In the genomic region with DNA sequence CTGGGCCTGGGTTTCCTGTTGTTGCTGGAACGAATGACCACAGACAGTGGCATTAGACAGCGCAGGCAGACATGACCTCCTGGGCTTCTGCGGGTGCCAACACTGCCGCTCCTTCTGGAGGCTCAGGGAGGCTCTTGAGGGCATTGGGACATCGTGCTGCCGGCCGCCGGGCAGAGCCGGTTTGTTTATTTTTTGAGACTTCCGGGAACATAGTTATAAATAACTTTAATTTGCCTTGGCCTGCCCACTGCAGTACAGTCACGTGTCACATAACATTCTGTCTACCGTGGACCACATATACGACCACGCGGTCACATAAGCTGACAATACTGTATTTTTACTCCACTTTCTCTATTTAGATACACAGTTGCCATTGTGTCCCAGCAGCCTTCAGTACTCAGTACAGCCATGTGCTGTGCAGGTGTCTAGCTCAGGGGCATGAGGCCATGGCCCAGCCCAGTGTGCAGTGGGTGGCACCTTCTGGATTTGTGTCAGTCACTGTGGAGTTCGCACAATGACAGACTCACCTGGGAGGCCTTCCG, we compare ENCODE assay signal across 9 cellular contexts. TPM values are rescaled to one million over a fixed set of nuclear protein-coding genes. Genes with fewer than 3 reads are reported as not detected.
DNase-seq lines count a peak whose midpoint lies in the region; ATAC-seq and TF ChIP-seq lines count a peak whose summit lies in the region.
"Had no signal": no experiment of that assay in that cellular context is flagged by ENCODE, and none has a peak within 500 bp of the region (broad histone marks: within the 10 kb centered on the region; RNA-seq: fewer than 3 reads in every experiment).

No MANE protein-coding gene starts in this region.

- intact Hi-C loops in left ventricle myocardium inferior (cut with micrococcal nuclease) (no loop called here), CD14-positive monocyte (cut with micrococcal nuclease) (no loop called here)

- DNase-seq in SK-N-MC (ENCODE audit: low read depth, low spot score): no peak
- DNase-seq in left ventricle myocardium inferior: no peak
- no peak for DNase-seq in stimulated activated effector memory CD8-positive, alpha-beta T cell treated with anti-CD3 and anti-CD28 coated beads, Interleukin-12 subunit alpha, Interleukin-12 subunit beta, amount 100 ng/mL, for 72 hours (ENCODE audit: low spot score in 2 of 2)
- DNase-seq in middle frontal gyrus (ENCODE audit: extremely low spot score, low spot score): no peak
- DNase-seq in CD14-positive monocyte (ENCODE audit: low spot score): no peak
- no peak for DNase-seq in activated CD4-positive, alpha-beta T cell treated with anti-CD3 and anti-CD28 coated beads for 4 hours
- DNase-seq: NCI-H1105 had no signal

- no peaks in the 10 kb centered on the region for H3K27me3 ChIP-seq in left ventricle myocardium inferior (ENCODE audit: low read depth)

- H3K4me1 ChIP-seq in left ventricle myocardium inferior: peaks cover 76% of the 10 kb centered on the region

- no peak overlapping the region for H3K4me3 Mint-ChIP-seq in stimulated activated effector memory CD8-positive, alpha-beta T cell treated with anti-CD3 and anti-CD28 coated beads, Interleukin-12 subunit alpha, Interleukin-12 subunit beta, amount 100 ng/mL, for 72 hours
- H3K4me3 Mint-ChIP-seq in CD14-positive monocyte: no peak overlapping the region

- no peak for ATAC-seq in stimulated activated effector memory CD8-positive, alpha-beta T cell treated with anti-CD3 and anti-CD28 coated beads, Interleukin-12 subunit alpha, Interleukin-12 subunit beta, amount 100 ng/mL, for 72 hours
- ATAC-seq in GM21528 (IDR thresholded peaks at IDR 0.05; ENCODE audit: low FRiP score, unreplicated experiment): no peak

- H3K4me3 ChIP-seq in SK-N-MC: no peak overlapping the region
- H3K4me3 ChIP-seq in left ventricle myocardium inferior: peak overlapping the region; percentile 56

- H3K9me3 ChIP-seq in SK-N-MC (ENCODE audit: low read depth, low read length): no peaks in the 10 kb centered on the region
- no peaks in the 10 kb centered on the region for H3K9me3 ChIP-seq in left ventricle myocardium inferior (replicated peaks)

- H3K9ac ChIP-seq in SK-N-MC (ENCODE audit: insufficient read length): no peak overlapping the region

- TF ChIP-seq POLR2A in GM15510 (IDR thresholded peaks at IDR 0.05; ENCODE audit: borderline replicate concordance, extremely low read depth, insufficient read length): peak; percentile 36

- H3K27me3 Mint-ChIP-seq in CD14-positive monocyte (ENCODE audit: low read depth in 3 of 3): no peaks in the 10 kb centered on the region

- peak overlapping the region; percentile 54 for H3K27ac Mint-ChIP-seq in stimulated activated effector memory CD8-positive, alpha-beta T cell treated with anti-CD3 and anti-CD28 coated beads, Interleukin-12 subunit alpha, Interleukin-12 subunit beta, amount 100 ng/mL, for 72 hours
- peak overlapping the region in 3 of 7 donors; percentile 25 to 63 (median 32) for H3K27ac Mint-ChIP-seq in CD14-positive monocyte

- H3K36me3 Mint-ChIP-seq in stimulated activated effector memory CD8-positive, alpha-beta T cell treated with anti-CD3 and anti-CD28 coated beads, Interleukin-12 subunit alpha, Interleukin-12 subunit beta, amount 100 ng/mL, for 72 hours: peaks cover 71% of the 10 kb centered on the region
- peaks cover 34 to 85% of the 10 kb centered on the region in 2 donors for H3K36me3 Mint-ChIP-seq in CD14-positive monocyte

- H3K36me3 ChIP-seq in SK-N-MC (ENCODE audit: insufficient read depth, low read length) (peaks cover 24% of the 10 kb centered on the region; the same call in 1 of the 2 replicates), left ventricle myocardium inferior (peaks cover 62% of the 10 kb centered on the region)

- peaks cover 26% of the 10 kb centered on the region for H3K4me1 Mint-ChIP-seq in stimulated activated effector memory CD8-positive, alpha-beta T cell treated with anti-CD3 and anti-CD28 coated beads, Interleukin-12 subunit alpha, Interleukin-12 subunit beta, amount 100 ng/mL, for 72 hours
- H3K4me1 Mint-ChIP-seq in CD14-positive monocyte: peaks cover 31% of the 10 kb centered on the region

- H3K9me3 Mint-ChIP-seq in stimulated activated effector memory CD8-positive, alpha-beta T cell treated with anti-CD3 and anti-CD28 coated beads, Interleukin-12 subunit alpha, Interleukin-12 subunit beta, amount 100 ng/mL, for 72 hours: no peaks in the 10 kb centered on the region
- no peaks in the 10 kb centered on the region for H3K9me3 Mint-ChIP-seq in CD14-positive monocyte

- TF ChIP-seq CTCF in left ventricle myocardium inferior (IDR thresholded peaks at IDR 0.05; ENCODE audit: borderline replicate concordance) (no peak), CD14-positive monocyte (IDR thresholded peaks at IDR 0.05) (no peak)

- 0 out of 2 replicates have a peak overlapping the region, but pooled peaks have one; percentile 46 for H3K27ac ChIP-seq in SK-N-MC
- H3K27ac ChIP-seq in left ventricle myocardium inferior (replicated peaks): peak overlapping the region; percentile 86

RNA-seq across cellular contexts. Expression of gene TOR4A, which starts 8.2 kb away (rescaled TPM):
- total RNA-seq in left ventricle myocardium inferior: 16.3 TPM
- polyA plus RNA-seq in CD14-positive monocyte: 10 to 100 TPM; 13.7 to 15.4 TPM

RNA-seq across cellular contexts. Expression of gene NELFB, which starts 14.2 kb away (rescaled TPM):
- total RNA-seq in left ventricle myocardium inferior: 35.2 TPM
- 10 to 100 TPM; 17.3 to 18.8 TPM for polyA plus RNA-seq in CD14-positive monocyte

RNA-seq across cellular contexts. Expression of gene STPG3, which starts 18.2 kb away (rescaled TPM):
- total RNA-seq in left ventricle myocardium inferior: 0.58 TPM
- polyA plus RNA-seq in CD14-positive monocyte: not detected

RNA-seq across cellular contexts. Expression of gene TUBB4B, which starts 28.2 kb away (rescaled TPM):
- 463 TPM for total RNA-seq in left ventricle myocardium inferior
- 10 to 100 TPM; 58.1 to 70.8 TPM for polyA plus RNA-seq in CD14-positive monocyte

RNA-seq across cellular contexts. Expression of gene NRARP, which starts 32.8 kb away (rescaled TPM):
- total RNA-seq in left ventricle myocardium inferior: 5.1 TPM
- not detected for polyA plus RNA-seq in CD14-positive monocyte
